25 cellular contexts compared by ENCODE assay signal in genomic region chr17:36494674-36495073, GRCh38. TPM values are rescaled to one million over a fixed set of nuclear protein-coding genes. Genes with fewer than 3 reads are reported as not detected.
DNase-seq lines count a peak whose midpoint lies in the region; ATAC-seq, FAIRE-seq and TF ChIP-seq lines count a peak whose summit lies in the region.
"Had no signal": no experiment of that assay in that cellular context is flagged by ENCODE, and none has a peak within 500 bp of the region (broad histone marks: within the 10 kb centered on the region; RNA-seq: fewer than 3 reads in every experiment).

No MANE protein-coding gene starts in this region.

- H3K36me3 ChIP-seq in GM23338 (ENCODE audit: insufficient read depth), result peaks cover 17% of the 10 kb centered on the region
- peaks cover 90% of the 10 kb centered on the region for H3K36me3 ChIP-seq in endodermal cell (ENCODE audit: control insufficient read depth, insufficient read depth, low read length)
- H3K36me3 ChIP-seq in CD8-positive, alpha-beta memory T cell (ENCODE audit: insufficient read depth, low read length), result peaks cover 66% of the 10 kb centered on the region

- peaks cover 12% of the 10 kb centered on the region for H3F3A ChIP-seq in GM23338 (replicated peaks; ENCODE audit: low read depth)

- peaks cover 6% of the 10 kb centered on the region; the same call in 1 of the 3 replicates for H3K9me3 ChIP-seq in A549
- no peaks in the 10 kb centered on the region for H3K9me3 ChIP-seq in endodermal cell (ENCODE audit: control insufficient read depth, low read length)
- H3K9me3 ChIP-seq in CD8-positive, alpha-beta memory T cell (ENCODE audit: low read length), result no peaks in the 10 kb centered on the region

- no peak for TF ChIP-seq RAD21 in A549 (conservative IDR thresholded peaks at IDR 0.05 in 1 of 2, IDR thresholded peaks at IDR 0.05 in 1 of 2)

- TF ChIP-seq POLR2A in A549 (IDR thresholded peaks at IDR 0.05; ENCODE audit: low read length), result no peak

- H3K4me3 ChIP-seq in A549, result no peak overlapping the region
- no peak overlapping the region for H3K4me3 ChIP-seq in GM23338
- H3K4me3 ChIP-seq in endodermal cell (ENCODE audit: low read length), result peak overlapping the region; percentile 13
- H3K4me3 ChIP-seq in CD8-positive, alpha-beta memory T cell (ENCODE audit: low read length), result no peak overlapping the region
- H3K4me3 ChIP-seq: BLaER1 treated with 17β-estradiol and CSF1 and Interleukin-3, amounts not matched to agents 10 nM and 100 nM had no signal

- H3K4me3 Mint-ChIP-seq in GM23338 (no peak overlapping the region; the same call in 2 of the 3 replicates), endodermal cell (no peak overlapping the region)
- no peak overlapping the region for H3K4me3 Mint-ChIP-seq in CD8-positive, alpha-beta memory T cell
- H3K4me3 Mint-ChIP-seq: CD8-positive, alpha-beta T cell had no signal

- H3K36me3 Mint-ChIP-seq in GM23338 (ENCODE audit: low read depth), result peaks cover 78% of the 10 kb centered on the region
- peaks cover 74% of the 10 kb centered on the region for H3K36me3 Mint-ChIP-seq in endodermal cell (ENCODE audit: low read depth)
- H3K36me3 Mint-ChIP-seq in CD8-positive, alpha-beta memory T cell, result peaks cover 0 to 89% (median 24%) of the 10 kb centered on the region in 3 donors

- no peak for TF ChIP-seq EP300 in A549 (IDR thresholded peaks at IDR 0.05)

- no peak for DNase-seq in A549 (ENCODE audit: low read depth in 1 of 2, low spot score in 1 of 2)
- DNase-seq in GM23338 (ENCODE audit: low spot score), result no peak
- no peak for DNase-seq in endodermal cell
- no peak for DNase-seq in T-helper 9 cell
- DNase-seq in germinal center (ENCODE audit: low spot score), result no peak
- DNase-seq in CD8-positive, alpha-beta memory T cell, result no peak
- DNase-seq: Calu3; CD8-positive, alpha-beta T cell; DMS153; GOT3; KBM-7; NCI-H1092; NCI-H1436; NCI-H187 treated with DMSO at 0.1 percent for 48 hours; NCI-H226; NCI-H510A treated with DMSO at 0.1 percent for 48 hours; NCI-H748 treated with DMSO at 0.1 percent for 48 hours; NK-92 treated with Interleukin-12 subunit alpha and Interleukin-12 subunit beta, amount 100 ng/mL, for 24 hours; SHP77 treated with DMSO at 0.1 percent for 48 hours had no signal

- no peak overlapping the region for H3K4me2 ChIP-seq in A549
- no peak overlapping the region for H3K4me2 ChIP-seq in GM23338
- H3K4me2 ChIP-seq: BLaER1 treated with 17β-estradiol and CSF1 and Interleukin-3, amounts not matched to agents 10 nM and 100 nM had no signal

- WGBS in A549 (ENCODE audit: missing lambda C conversion rate), result 91% methylated on average over 5 of the region's 5 CpGs
- 87 to 98% methylated on average over 5 of the region's 5 CpGs for WGBS in endodermal cell (ENCODE audit: insufficient coverage in 1 of 2, insufficient read length in 1 of 2), 2 experiments

- no peak overlapping the region for H2AFZ ChIP-seq in GM23338

- H3K27ac ChIP-seq in A549 (no peak overlapping the region), GM23338 (ENCODE audit: low read depth) (peak overlapping the region; percentile 59; the same call in 1 of the 2 replicates), VCaP (peak overlapping the region; percentile 86), endodermal cell (ENCODE audit: low read depth, low read length) (peak overlapping the region; percentile 9)
- H3K27ac ChIP-seq in CD8-positive, alpha-beta memory T cell (ENCODE audit: low read depth, low read length), result no peak overlapping the region
- H3K27ac ChIP-seq: BLaER1 treated with 17β-estradiol and CSF1 and Interleukin-3, amounts not matched to agents 10 nM and 100 nM; RWPE1 had no signal

- no peak overlapping the region for H3K9ac ChIP-seq in endodermal cell (ENCODE audit: extremely low read depth, low read length, poor library complexity, severe bottlenecking)

- TF ChIP-seq CTCF in A549 (IDR thresholded peaks at IDR 0.05) (no peak), GM23338 (conservative IDR thresholded peaks at IDR 0.05; ENCODE audit: low read depth in 2 of 2) (no peak), VCaP (conservative IDR thresholded peaks at IDR 0.05) (no peak), endodermal cell (conservative IDR thresholded peaks at IDR 0.05) (no peak)

- no peaks in the 10 kb centered on the region for H3K27me3 ChIP-seq in GM23338 (ENCODE audit: insufficient read depth)
- no peaks in the 10 kb centered on the region for H3K27me3 ChIP-seq in endodermal cell (ENCODE audit: control insufficient read depth, insufficient read depth, low read length, poor library complexity, severe bottlenecking)
- no peaks in the 10 kb centered on the region for H3K27me3 ChIP-seq in CD8-positive, alpha-beta memory T cell (ENCODE audit: insufficient read depth, low read length, poor library complexity, severe bottlenecking)
- H3K27me3 ChIP-seq: BLaER1 treated with 17β-estradiol and CSF1 and Interleukin-3, amounts not matched to agents 10 nM and 100 nM had no signal

- POLR2A ChIA-PET in A549 (lab: Yijun Ruan, JAX), result interaction anchor here (1.2 kb wide), 1 partner anchor 9 kb away, joined by 4 read pairs; no protein-coding TSS in a partner anchor
- POLR2A ChIA-PET in CD8-positive, alpha-beta memory T cell (lab: Charles Lee), result interaction anchor here (0.6 kb wide), 1 partner anchor 1170 kb away, joined by 3 read pairs; no protein-coding TSS in a partner anchor

- FAIRE-seq in A549 (lab: Jason Lieb, UNC), result no peak
- FAIRE-seq: GM12892 had no signal

- H3K4me1 Mint-ChIP-seq in GM23338 (no peaks in the 10 kb centered on the region), endodermal cell (peaks cover 36% of the 10 kb centered on the region)
- H3K4me1 Mint-ChIP-seq in CD8-positive, alpha-beta memory T cell, result peaks cover 18 to 38% (median 30%) of the 10 kb centered on the region in 3 donors

- ATAC-seq in A549, result no peak
- ATAC-seq in GM23338, result no peak
- ATAC-seq in GM21381 (IDR thresholded peaks at IDR 0.05; ENCODE audit: unreplicated experiment), result no peak
- ATAC-seq: CD8-positive, alpha-beta T cell; SK-N-SH treated with all-trans-retinoic acid at 6 μM for 48 hours had no signal

- H3K9me3 Mint-ChIP-seq in GM23338, result no peaks in the 10 kb centered on the region
- H3K9me3 Mint-ChIP-seq in endodermal cell, result no peaks in the 10 kb centered on the region
- no peaks in the 10 kb centered on the region for H3K9me3 Mint-ChIP-seq in CD8-positive, alpha-beta memory T cell
- H3K9me3 Mint-ChIP-seq: CD8-positive, alpha-beta T cell had no signal

- no peaks in the 10 kb centered on the region for H3K9me2 ChIP-seq in GM23338 (ENCODE audit: insufficient read depth)

- H3K79me2 ChIP-seq in GM23338 (replicated peaks; ENCODE audit: insufficient read depth), result peaks cover 26% of the 10 kb centered on the region

- CTCF ChIA-PET in A549 (lab: Yijun Ruan, JAX), result interaction anchor here (0.6 to 5.5 kb wide), 5 partner anchors 9 to 525 kb away, joined by 3 to 56 read pairs (median 5); partner anchors contain the start of gene ZNHIT3
- CTCF ChIA-PET in CD8-positive, alpha-beta memory T cell (lab: Charles Lee), result interaction anchor here (1.0 to 1.3 kb wide), 2 partner anchors 11 to 108 kb away, joined by 3 to 11 read pairs; no protein-coding TSS in a partner anchor

- peaks cover 2% of the 10 kb centered on the region for H3K27me3 Mint-ChIP-seq in GM23338 (ENCODE audit: insufficient read depth, low read depth, poor library complexity)
- no peaks in the 10 kb centered on the region for H3K27me3 Mint-ChIP-seq in endodermal cell (ENCODE audit: insufficient read depth)
- H3K27me3 Mint-ChIP-seq in CD8-positive, alpha-beta memory T cell, result no peaks in the 10 kb centered on the region

- H4K20me1 ChIP-seq in GM23338 (replicated peaks; ENCODE audit: insufficient read depth), result peaks cover 20% of the 10 kb centered on the region; the same call in 1 of the 2 replicates

- H3K4me1 ChIP-seq in A549, result no peaks in the 10 kb centered on the region
- H3K4me1 ChIP-seq in GM23338 (ENCODE audit: insufficient read depth), result no peaks in the 10 kb centered on the region
- H3K4me1 ChIP-seq in endodermal cell (ENCODE audit: control insufficient read depth, insufficient read depth, low read length), result peaks cover 20% of the 10 kb centered on the region
- H3K4me1 ChIP-seq in CD8-positive, alpha-beta memory T cell (ENCODE audit: insufficient read depth, low read length), result peaks cover 6% of the 10 kb centered on the region

- H3K27ac Mint-ChIP-seq in GM23338 (no peak overlapping the region), endodermal cell (peak overlapping the region; percentile 83)
- no peak overlapping the region for H3K27ac Mint-ChIP-seq in CD8-positive, alpha-beta memory T cell

RNA-seq across cellular contexts. Expression of gene ZNHIT3, which starts 8.2 kb away (rescaled TPM):
- 147 and 166 TPM in 2 replicates for polyA plus RNA-seq in A549 (2011; rRNA removed)
- 84.1 and 87.6 TPM in 2 replicates for polyA plus RNA-seq in A549 (2012; cell fraction: cytosol; rRNA removed)
- 27.1 and 57.5 TPM in 2 replicates for polyA plus RNA-seq in A549 (2012; cell fraction: nucleus; rRNA removed)
- 111 to 120 TPM (median 117 TPM) in 3 replicates for polyA plus RNA-seq in A549 (2017; fragmentation: RNase III; extraction: RNeasy Plus Mini Kit Qiagen cat#74134 plus additional on column Dnase treatment)
- 23.1 and 26.8 TPM in 2 replicates for polyA minus RNA-seq in A549 (2011; rRNA and poly(A)+ RNA removed)
- 50.5 and 81.9 TPM in 2 replicates for total RNA-seq in GM23338 (2014; rRNA removed; shearing (Covaris generic))
- 128 and 137 TPM in 2 replicates for polyA plus RNA-seq in GM23338 (2016; fragmentation: Nextera tagmentation; extraction: Ambion mirVana)
- total RNA-seq in endodermal cell, result 10 to 100 TPM; 59.6 to 67.3 TPM
- 64.3 TPM for polyA plus RNA-seq in endodermal cell (2013, experiment 1 of 2)
- 67.4 TPM for polyA plus RNA-seq in endodermal cell (2013, experiment 2 of 2)
- total RNA-seq in CD8-positive, alpha-beta memory T cell, result 10 to 100 TPM; 57.6 to 60.8 TPM
- polyA plus RNA-seq in CD8-positive, alpha-beta memory T cell, result 89.4 TPM

RNA-seq across cellular contexts. Expression of gene MYO19, which starts 40.0 kb away (rescaled TPM):
- 99.0 and 124 TPM in 2 replicates for polyA plus RNA-seq in A549 (2011; rRNA removed)
- 173 and 188 TPM in 2 replicates for polyA plus RNA-seq in A549 (2012; cell fraction: cytosol; rRNA removed)
- 710 and 720 TPM in 2 replicates for polyA plus RNA-seq in A549 (2012; cell fraction: nucleus; rRNA removed)
- 91.7 to 103 TPM (median 94.4 TPM) in 3 replicates for polyA plus RNA-seq in A549 (2017; fragmentation: RNase III; extraction: RNeasy Plus Mini Kit Qiagen cat#74134 plus additional on column Dnase treatment)
- polyA minus RNA-seq in A549 (2011; rRNA and poly(A)+ RNA removed), result 187 and 212 TPM in 2 replicates
- total RNA-seq in GM23338 (2014; rRNA removed; shearing (Covaris generic)), result 129 and 150 TPM in 2 replicates
- polyA plus RNA-seq in GM23338 (2016; fragmentation: Nextera tagmentation; extraction: Ambion mirVana), result 34.9 and 37.9 TPM in 2 replicates
- 100 to 1,000 TPM; 133 to 154 TPM for total RNA-seq in endodermal cell
- 63.3 TPM for polyA plus RNA-seq in endodermal cell (2013, experiment 1 of 2)
- polyA plus RNA-seq in endodermal cell (2013, experiment 2 of 2), result 51.5 TPM
- total RNA-seq in CD8-positive, alpha-beta memory T cell, result 100 to 1,000 TPM; 133 to 138 TPM
- 5.0 TPM for polyA plus RNA-seq in CD8-positive, alpha-beta memory T cell

RNA-seq across cellular contexts. Expression of gene PIGW, which starts 40.1 kb away (rescaled TPM):
- polyA plus RNA-seq in A549 (2011; rRNA removed), result 26.1 and 30.0 TPM in 2 replicates
- polyA plus RNA-seq in A549 (2012; cell fraction: cytosol; rRNA removed), result 14.1 and 18.5 TPM in 2 replicates
- 5.0 and 8.7 TPM in 2 replicates for polyA plus RNA-seq in A549 (2012; cell fraction: nucleus; rRNA removed)
- polyA plus RNA-seq in A549 (2017; fragmentation: RNase III; extraction: RNeasy Plus Mini Kit Qiagen cat#74134 plus additional on column Dnase treatment), result 30.8 to 32.3 TPM (median 32.1 TPM) in 3 replicates
- 6.1 and 6.8 TPM in 2 replicates for polyA minus RNA-seq in A549 (2011; rRNA and poly(A)+ RNA removed)
- total RNA-seq in GM23338 (2014; rRNA removed; shearing (Covaris generic)), result 15.8 and 17.2 TPM in 2 replicates
- polyA plus RNA-seq in GM23338 (2016; fragmentation: Nextera tagmentation; extraction: Ambion mirVana), result 5.5 and 8.0 TPM in 2 replicates
- total RNA-seq in endodermal cell, result 10 to 100 TPM; 10.8 to 16.6 TPM
- polyA plus RNA-seq in endodermal cell (2013, experiment 1 of 2), result 7.1 TPM
- 7.6 TPM for polyA plus RNA-seq in endodermal cell (2013, experiment 2 of 2)
- 10 to 100 TPM; 42.2 to 43.0 TPM for total RNA-seq in CD8-positive, alpha-beta memory T cell
- polyA plus RNA-seq in CD8-positive, alpha-beta memory T cell, result 11.4 TPM

RNA-seq across cellular contexts. Expression of gene GGNBP2, which starts 50.0 kb away (rescaled TPM):
- polyA plus RNA-seq in A549 (2011; rRNA removed) (144 and 163 TPM in 2 replicates), A549 (2017; fragmentation: RNase III; extraction: RNeasy Plus Mini Kit Qiagen cat#74134 plus additional on column Dnase treatment) (79.9 to 91.9 TPM (median 83.7 TPM) in 3 replicates), GM23338 (2016; fragmentation: Nextera tagmentation; extraction: Ambion mirVana) (32.0 and 40.7 TPM in 2 replicates)
- 79.3 and 90.6 TPM in 2 replicates for polyA plus RNA-seq in A549 (2012; cell fraction: cytosol; rRNA removed)
- 97.0 and 107 TPM in 2 replicates for polyA plus RNA-seq in A549 (2012; cell fraction: nucleus; rRNA removed)
- 116 and 122 TPM in 2 replicates for polyA minus RNA-seq in A549 (2011; rRNA and poly(A)+ RNA removed)
- 37.9 and 41.2 TPM in 2 replicates for total RNA-seq in GM23338 (2014; rRNA removed; shearing (Covaris generic))
- total RNA-seq in endodermal cell, result 10 to 100 TPM; 56.8 to 61.6 TPM
- polyA plus RNA-seq in endodermal cell (2013, experiment 1 of 2), result 61.1 TPM
- 57.6 TPM for polyA plus RNA-seq in endodermal cell (2013, experiment 2 of 2)
- total RNA-seq in CD8-positive, alpha-beta memory T cell, result 10 to 100 TPM; 65.1 to 67.0 TPM
- 63.3 TPM for polyA plus RNA-seq in CD8-positive, alpha-beta memory T cell

Comparison
In these comparisons a context has a peak if more than half of its experiments do, and no peak if none do; other contexts are left out.
1. H3K27ac ChIP-seq: peak in GM23338 (single experiment), VCaP (single experiment) and endodermal cell (single experiment); none in A549 (0 of 2) and CD8-positive, alpha-beta memory T cell (single experiment).